Comparison of ENCODE assay signal across 1 cellular context in the genomic region with DNA sequence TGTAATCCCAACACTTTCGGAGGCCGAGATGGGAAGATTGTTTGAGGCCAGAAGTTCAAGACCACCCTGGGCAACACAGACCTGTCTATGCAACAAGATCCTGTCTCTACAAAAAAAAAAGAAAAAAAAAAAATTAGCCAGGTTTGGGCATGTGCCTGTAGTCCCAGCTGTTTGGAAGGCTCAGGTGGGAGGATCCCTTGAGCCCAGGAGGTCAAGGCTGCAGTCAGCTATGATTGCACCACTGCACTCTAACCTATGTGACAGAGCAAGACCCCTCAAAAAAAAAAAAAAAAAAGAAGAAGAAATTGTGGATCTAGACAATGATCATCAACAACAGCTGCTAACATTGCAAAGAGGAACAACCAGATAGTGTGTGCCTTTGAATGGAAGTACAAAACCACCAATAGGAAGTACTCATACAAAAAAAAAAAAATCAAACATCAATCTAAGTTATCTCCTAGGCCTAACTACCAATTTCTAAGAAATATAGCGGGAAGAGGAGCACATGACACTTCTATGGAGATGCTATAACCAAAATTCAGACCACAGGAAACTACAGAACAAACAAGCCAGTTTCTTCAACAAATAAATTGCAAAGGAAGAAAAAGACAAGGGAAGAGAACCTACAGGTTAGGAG.
A peak's percentile ranks its signal among the peaks of the same experiment; 100 is the strongest.
TF ChIP-seq lines count a peak whose summit lies in the region.

No MANE protein-coding gene starts in this region.

TF ChIP-seq in HepG2, 621 proteins besides CTCF, POLR2A, EP300 and RAD21 (continued from another document):
- TF ChIP-seq, protein P1, sequence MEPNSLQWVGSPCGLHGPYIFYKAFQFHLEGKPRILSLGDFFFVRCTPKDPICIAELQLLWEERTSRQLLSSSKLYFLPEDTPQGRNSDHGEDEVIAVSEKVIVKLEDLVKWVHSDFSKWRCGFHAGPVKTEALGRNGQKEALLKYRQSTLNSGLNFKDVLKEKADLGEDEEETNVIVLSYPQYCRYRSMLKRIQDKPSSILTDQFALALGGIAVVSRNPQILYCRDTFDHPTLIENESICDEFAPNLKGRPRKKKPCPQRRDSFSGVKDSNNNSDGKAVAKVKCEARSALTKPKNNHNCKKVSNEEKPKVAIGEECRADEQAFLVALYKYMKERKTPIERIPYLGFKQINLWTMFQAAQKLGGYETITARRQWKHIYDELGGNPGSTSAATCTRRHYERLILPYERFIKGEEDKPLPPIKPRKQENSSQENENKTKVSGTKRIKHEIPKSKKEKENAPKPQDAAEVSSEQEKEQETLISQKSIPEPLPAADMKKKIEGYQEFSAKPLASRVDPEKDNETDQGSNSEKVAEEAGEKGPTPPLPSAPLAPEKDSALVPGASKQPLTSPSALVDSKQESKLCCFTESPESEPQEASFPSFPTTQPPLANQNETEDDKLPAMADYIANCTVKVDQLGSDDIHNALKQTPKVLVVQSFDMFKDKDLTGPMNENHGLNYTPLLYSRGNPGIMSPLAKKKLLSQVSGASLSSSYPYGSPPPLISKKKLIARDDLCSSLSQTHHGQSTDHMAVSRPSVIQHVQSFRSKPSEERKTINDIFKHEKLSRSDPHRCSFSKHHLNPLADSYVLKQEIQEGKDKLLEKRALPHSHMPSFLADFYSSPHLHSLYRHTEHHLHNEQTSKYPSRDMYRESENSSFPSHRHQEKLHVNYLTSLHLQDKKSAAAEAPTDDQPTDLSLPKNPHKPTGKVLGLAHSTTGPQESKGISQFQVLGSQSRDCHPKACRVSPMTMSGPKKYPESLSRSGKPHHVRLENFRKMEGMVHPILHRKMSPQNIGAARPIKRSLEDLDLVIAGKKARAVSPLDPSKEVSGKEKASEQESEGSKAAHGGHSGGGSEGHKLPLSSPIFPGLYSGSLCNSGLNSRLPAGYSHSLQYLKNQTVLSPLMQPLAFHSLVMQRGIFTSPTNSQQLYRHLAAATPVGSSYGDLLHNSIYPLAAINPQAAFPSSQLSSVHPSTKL (CRISPR knock-in tag; IDR thresholded peaks at IDR 0.05): peak; percentile 32; the same call in 1 of the 2 replicates
- TF ChIP-seq NR2C2 (CRISPR knock-in tag; IDR thresholded peaks at IDR 0.05; ENCODE audit: borderline replicate concordance) (peak; percentile 59), NR2F6 (IDR thresholded peaks at IDR 0.05) (peak; percentile 75), NR2F6 (CRISPR knock-in tag; IDR thresholded peaks at IDR 0.05) (peak; percentile 84), CHD4 (IDR thresholded peaks at IDR 0.05; ENCODE audit: borderline replicate concordance, low read length) (0 out of 2 replicates have a peak, but pooled peaks have one; percentile 27), RARA (CRISPR knock-in tag; IDR thresholded peaks at IDR 0.05) (peak; percentile 64), HNF4A (CRISPR knock-in tag; IDR thresholded peaks at IDR 0.05) (peak; percentile 51; the same call in 1 of the 2 replicates), ZNF225 (CRISPR knock-in tag; IDR thresholded peaks at IDR 0.05) (no peak), ISX (CRISPR knock-in tag; conservative IDR thresholded peaks at IDR 0.05) (no peak), NR2F1 (CRISPR knock-in tag; IDR thresholded peaks at IDR 0.05) (peak; percentile 46 to 59; a peak in 2 of 4 replicates), ZNF350 (CRISPR knock-in tag; IDR thresholded peaks at IDR 0.05; ENCODE audit: borderline replicate concordance, low read depth) (no peak), SAP130 (CRISPR knock-in tag; IDR thresholded peaks at IDR 0.05; ENCODE audit: low read depth) (no peak), SRF (IDR thresholded peaks at IDR 0.05; ENCODE audit: low read depth, low read length) (peak; percentile 77; the same call in 1 of the 2 replicates), PHF5A (CRISPR knock-in tag; IDR thresholded peaks at IDR 0.05; ENCODE audit: low read depth, unreplicated experiment) (no peak), HDAC1 (CRISPR knock-in tag; IDR thresholded peaks at IDR 0.05) (peak; percentile 25; the same call in 1 of the 2 replicates), DNMT1 (CRISPR knock-in tag; IDR thresholded peaks at IDR 0.05) (no peak), ZNF598 (CRISPR knock-in tag; IDR thresholded peaks at IDR 0.05; ENCODE audit: borderline replicate concordance) (no peak), EZH2 (conservative IDR thresholded peaks at IDR 0.05; ENCODE audit: low read depth, low read length) (no peak), CBX1 (IDR thresholded peaks at IDR 0.05; ENCODE audit: low read depth) (no peak), HDAC2 (CRISPR knock-in tag; IDR thresholded peaks at IDR 0.05) (no peak), ZC3H4 (CRISPR knock-in tag; IDR thresholded peaks at IDR 0.05; ENCODE audit: borderline replicate concordance) (no peak), SP1 (IDR thresholded peaks at IDR 0.05) (no peak), SP1 (CRISPR knock-in tag; IDR thresholded peaks at IDR 0.05) (no peak), IKZF1 (IDR thresholded peaks at IDR 0.05) (no peak), CEBPB (IDR thresholded peaks at IDR 0.05; ENCODE audit: borderline replicate concordance, low read depth, low read length) (peak; percentile 22; the same call in 1 of the 2 replicates), NR2F2 (IDR thresholded peaks at IDR 0.05; ENCODE audit: borderline replicate concordance, low read depth) (0 out of 2 replicates have a peak, but pooled peaks have one; percentile 48)
- TF ChIP-seq, protein P2, sequence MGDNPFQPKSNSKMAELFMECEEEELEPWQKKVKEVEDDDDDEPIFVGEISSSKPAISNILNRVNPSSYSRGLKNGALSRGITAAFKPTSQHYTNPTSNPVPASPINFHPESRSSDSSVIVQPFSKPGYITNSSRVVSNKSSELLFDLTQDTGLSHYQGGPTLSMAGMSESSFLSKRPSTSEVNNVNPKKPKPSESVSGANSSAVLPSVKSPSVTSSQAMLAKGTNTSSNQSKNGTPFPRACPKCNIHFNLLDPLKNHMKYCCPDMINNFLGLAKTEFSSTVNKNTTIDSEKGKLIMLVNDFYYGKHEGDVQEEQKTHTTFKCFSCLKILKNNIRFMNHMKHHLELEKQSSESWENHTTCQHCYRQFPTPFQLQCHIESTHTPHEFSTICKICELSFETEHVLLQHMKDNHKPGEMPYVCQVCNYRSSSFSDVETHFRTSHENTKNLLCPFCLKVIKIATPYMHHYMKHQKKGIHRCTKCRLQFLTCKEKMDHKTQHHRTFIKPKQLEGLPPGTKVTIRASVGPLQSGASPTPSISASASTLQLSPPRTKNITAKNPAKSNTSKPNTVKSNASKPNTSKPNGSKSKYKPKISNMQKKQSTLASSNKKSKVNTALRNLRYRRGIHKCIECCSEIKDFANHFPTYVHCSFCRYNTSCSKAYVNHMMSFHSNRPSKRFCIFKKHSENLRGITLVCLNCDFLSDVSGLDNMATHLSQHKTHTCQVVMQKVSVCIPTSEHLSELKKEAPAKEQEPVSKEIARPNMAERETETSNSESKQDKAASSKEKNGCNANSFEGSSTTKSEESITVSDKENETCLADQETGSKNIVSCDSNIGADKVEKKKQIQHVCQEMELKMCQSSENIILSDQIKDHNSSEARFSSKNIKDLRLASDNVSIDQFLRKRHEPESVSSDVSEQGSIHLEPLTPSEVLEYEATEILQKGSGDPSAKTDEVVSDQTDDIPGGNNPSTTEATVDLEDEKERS (CRISPR knock-in tag; IDR thresholded peaks at IDR 0.05): no peak
- TF ChIP-seq, protein P3, sequence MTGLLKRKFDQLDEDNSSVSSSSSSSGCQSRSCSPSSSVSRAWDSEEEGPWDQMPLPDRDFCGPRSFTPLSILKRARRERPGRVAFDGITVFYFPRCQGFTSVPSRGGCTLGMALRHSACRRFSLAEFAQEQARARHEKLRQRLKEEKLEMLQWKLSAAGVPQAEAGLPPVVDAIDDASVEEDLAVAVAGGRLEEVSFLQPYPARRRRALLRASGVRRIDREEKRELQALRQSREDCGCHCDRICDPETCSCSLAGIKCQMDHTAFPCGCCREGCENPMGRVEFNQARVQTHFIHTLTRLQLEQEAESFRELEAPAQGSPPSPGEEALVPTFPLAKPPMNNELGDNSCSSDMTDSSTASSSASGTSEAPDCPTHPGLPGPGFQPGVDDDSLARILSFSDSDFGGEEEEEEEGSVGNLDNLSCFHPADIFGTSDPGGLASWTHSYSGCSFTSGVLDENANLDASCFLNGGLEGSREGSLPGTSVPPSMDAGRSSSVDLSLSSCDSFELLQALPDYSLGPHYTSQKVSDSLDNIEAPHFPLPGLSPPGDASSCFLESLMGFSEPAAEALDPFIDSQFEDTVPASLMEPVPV (CRISPR knock-in tag; IDR thresholded peaks at IDR 0.05): no peak
- TF ChIP-seq, protein P4, sequence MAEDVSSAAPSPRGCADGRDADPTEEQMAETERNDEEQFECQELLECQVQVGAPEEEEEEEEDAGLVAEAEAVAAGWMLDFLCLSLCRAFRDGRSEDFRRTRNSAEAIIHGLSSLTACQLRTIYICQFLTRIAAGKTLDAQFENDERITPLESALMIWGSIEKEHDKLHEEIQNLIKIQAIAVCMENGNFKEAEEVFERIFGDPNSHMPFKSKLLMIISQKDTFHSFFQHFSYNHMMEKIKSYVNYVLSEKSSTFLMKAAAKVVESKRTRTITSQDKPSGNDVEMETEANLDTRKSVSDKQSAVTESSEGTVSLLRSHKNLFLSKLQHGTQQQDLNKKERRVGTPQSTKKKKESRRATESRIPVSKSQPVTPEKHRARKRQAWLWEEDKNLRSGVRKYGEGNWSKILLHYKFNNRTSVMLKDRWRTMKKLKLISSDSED (CRISPR knock-in tag; IDR thresholded peaks at IDR 0.05): no peak
- TF ChIP-seq, protein P5, sequence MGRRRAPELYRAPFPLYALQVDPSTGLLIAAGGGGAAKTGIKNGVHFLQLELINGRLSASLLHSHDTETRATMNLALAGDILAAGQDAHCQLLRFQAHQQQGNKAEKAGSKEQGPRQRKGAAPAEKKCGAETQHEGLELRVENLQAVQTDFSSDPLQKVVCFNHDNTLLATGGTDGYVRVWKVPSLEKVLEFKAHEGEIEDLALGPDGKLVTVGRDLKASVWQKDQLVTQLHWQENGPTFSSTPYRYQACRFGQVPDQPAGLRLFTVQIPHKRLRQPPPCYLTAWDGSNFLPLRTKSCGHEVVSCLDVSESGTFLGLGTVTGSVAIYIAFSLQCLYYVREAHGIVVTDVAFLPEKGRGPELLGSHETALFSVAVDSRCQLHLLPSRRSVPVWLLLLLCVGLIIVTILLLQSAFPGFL (CRISPR knock-in tag; IDR thresholded peaks at IDR 0.05): no peak
- TF ChIP-seq, protein P6, sequence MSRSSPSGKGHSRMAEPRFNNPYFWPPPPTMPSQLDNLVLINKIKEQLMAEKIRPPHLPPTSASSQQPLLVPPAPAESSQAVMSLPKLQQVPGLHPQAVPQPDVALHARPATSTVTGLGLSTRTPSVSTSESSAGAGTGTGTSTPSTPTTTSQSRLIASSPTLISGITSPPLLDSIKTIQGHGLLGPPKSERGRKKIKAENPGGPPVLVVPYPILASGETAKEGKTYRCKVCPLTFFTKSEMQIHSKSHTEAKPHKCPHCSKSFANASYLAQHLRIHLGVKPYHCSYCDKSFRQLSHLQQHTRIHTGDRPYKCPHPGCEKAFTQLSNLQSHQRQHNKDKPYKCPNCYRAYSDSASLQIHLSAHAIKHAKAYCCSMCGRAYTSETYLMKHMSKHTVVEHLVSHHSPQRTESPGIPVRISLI (CRISPR knock-in tag; IDR thresholded peaks at IDR 0.05; ENCODE audit: borderline replicate concordance): peak; percentile 94
